Comparison of ENCODE assay signal across 23 cellular contexts in the genomic region with DNA sequence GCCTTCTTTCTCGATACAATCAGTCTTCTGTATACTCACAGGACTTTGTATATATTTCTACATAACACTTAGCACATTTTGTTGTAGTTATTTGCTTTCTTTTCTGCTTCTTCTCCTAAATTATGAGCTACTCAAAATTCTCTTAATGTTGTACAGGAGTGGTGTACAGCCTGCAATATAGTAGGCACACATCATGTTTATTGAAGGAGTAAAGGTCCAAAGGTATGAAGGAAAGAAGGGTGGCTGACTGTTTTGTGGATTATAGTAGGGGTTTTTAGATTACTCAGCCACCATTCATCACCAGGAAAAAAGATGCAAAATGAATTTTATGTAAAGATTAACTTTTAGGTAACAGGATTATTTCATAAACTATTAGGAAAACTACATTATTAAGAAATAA. TPM values are rescaled to one million over a fixed set of nuclear protein-coding genes. Genes with fewer than 3 reads are reported as not detected.
A peak's percentile ranks its signal among the peaks of the same experiment; 100 is the strongest.
DNase-seq lines count a peak whose midpoint lies in the region; ATAC-seq and TF ChIP-seq lines count a peak whose summit lies in the region.
"Had no signal": no experiment of that assay in that cellular context is flagged by ENCODE, and none has a peak within 500 bp of the region (broad histone marks: within the 10 kb centered on the region; RNA-seq: fewer than 3 reads in every experiment).

No MANE protein-coding gene starts in this region.

- H3K36me3 ChIP-seq in colonic mucosa (no peaks in the 10 kb centered on the region), mucosa of descending colon (ENCODE audit: low read depth) (no peaks in the 10 kb centered on the region), transverse colon (no peaks in the 10 kb centered on the region)
- H3K36me3 ChIP-seq: BE2C, BLaER1 had no signal

- TF ChIP-seq POLR2A in transverse colon (IDR thresholded peaks at IDR 0.05) = no peak

- no peak for TF ChIP-seq EP300 in transverse colon (IDR thresholded peaks at IDR 0.05; ENCODE audit: low read depth)

- peak overlapping the region; percentile 58 for H3K27ac ChIP-seq in colonic mucosa
- peak overlapping the region; percentile 43 to 73 (median 52) for H3K27ac ChIP-seq in transverse colon
- H3K27ac ChIP-seq: BLaER1 had no signal

- H3K9ac ChIP-seq in colonic mucosa (ENCODE audit: low read depth in 2 of 2, low read length in 2 of 2) = peak overlapping the region in 1 of 2 donors; percentile 53
- H3K9ac ChIP-seq: BLaER1 had no signal

- ATAC-seq in mucosa of descending colon (peak; percentile 94), GM21390 (IDR thresholded peaks at IDR 0.05; ENCODE audit: unreplicated experiment) (no peak)
- ATAC-seq: CD8-positive, alpha-beta T cell; GM12878 had no signal

- WGBS in transverse colon (ENCODE audit: low coverage in 1 of 2), 2 donors = 29 to 35% methylated on average over 1 of the region's 1 CpG

- H3K4me1 ChIP-seq in colonic mucosa (no peaks in the 10 kb centered on the region), mucosa of descending colon (ENCODE audit: low read depth) (peaks cover 4% of the 10 kb centered on the region), transverse colon (peaks cover 0 to 28% (median 3%) of the 10 kb centered on the region in 4 donors)
- H3K4me1 ChIP-seq: BE2C, Caco-2 had no signal

- H3K4me3 ChIP-seq in colonic mucosa (no peak overlapping the region), mucosa of descending colon (no peak overlapping the region), transverse colon (no peak overlapping the region)
- H3K4me3 ChIP-seq: BLaER1, GM12878 had no signal

- DNase-seq in colonic mucosa (no peak), mucosa of descending colon (no peak), transverse colon (no peak), NCI-H774 (lab: John Stamatoyannopoulos, UW) (no peak), DMS 273 treated with DMSO at 0.1 percent for 48 hours (lab: John Stamatoyannopoulos, UW) (no peak)
- DNase-seq: 8988T; BE2C; C1 segment of cervical spinal cord; Caco-2; Calu3; CD4-positive, CD25-positive, alpha-beta regulatory T cell; CD8-positive, alpha-beta T cell; DMS153; DMS53; DMS79; DND-41; EL; GDM1 had no signal

- H3K9me3 ChIP-seq in colonic mucosa (no peaks in the 10 kb centered on the region), mucosa of descending colon (no peaks in the 10 kb centered on the region), transverse colon (no peaks in the 10 kb centered on the region)
- H3K9me3 ChIP-seq: BE2C, BLaER1, Caco-2 had no signal

- in situ Hi-C loops in transverse colon (cut with MboI; ENCODE audit: low pct_ligation_motif_present in 1 of 4, low pct_unique_long_range_greater_than_20kb in 1 of 4, low sequenced_read_pairs in 3 of 4) = no loop called here

- H3K27me3 ChIP-seq in colonic mucosa = no peaks in the 10 kb centered on the region
- no peaks in the 10 kb centered on the region for H3K27me3 ChIP-seq in transverse colon
- H3K27me3 ChIP-seq: BE2C, BLaER1 had no signal

- TF ChIP-seq CTCF in colonic mucosa (IDR thresholded peaks at IDR 0.05) = no peak
- TF ChIP-seq CTCF in mucosa of descending colon (IDR thresholded peaks at IDR 0.05) = no peak
- TF ChIP-seq CTCF in transverse colon (IDR thresholded peaks at IDR 0.05) = no peak

- intact Hi-C loops in colonic mucosa (cut with DNase I) = no loop called here
- intact Hi-C loops in mucosa of descending colon (cut with DNase I, micrococcal nuclease) = no loop called here
- intact Hi-C loops in transverse colon (cut with DNase I; ENCODE audit: low total_unique reads) = no loop called here

RNA-seq across cellular contexts. Expression of gene C18orf54, which starts 54.1 kb away (rescaled TPM):
- 1 to 10 TPM; 2.9 to 6.1 TPM for total RNA-seq in colonic mucosa
- 1 to 10 TPM; 2.1 to 3.7 (median 3.1) TPM for total RNA-seq in mucosa of descending colon
- 1 to 10 TPM in 2 of 4 donors, under 1 TPM in 2; 0.37 to 5.1 (median 1.9) TPM for total RNA-seq in transverse colon

RNA-seq across cellular contexts. Expression of gene STARD6, which starts 54.1 kb away (rescaled TPM):
- total RNA-seq in colonic mucosa (not detected), mucosa of descending colon (not detected), transverse colon (not detected)
- total RNA-seq: A673; Caco-2; Calu3; CD4-positive, CD25-positive, alpha-beta regulatory T cell; CD8-positive, alpha-beta T cell; G401 had no signal
